ENCODE assay signal across 19 cellular contexts in the genomic region with DNA sequence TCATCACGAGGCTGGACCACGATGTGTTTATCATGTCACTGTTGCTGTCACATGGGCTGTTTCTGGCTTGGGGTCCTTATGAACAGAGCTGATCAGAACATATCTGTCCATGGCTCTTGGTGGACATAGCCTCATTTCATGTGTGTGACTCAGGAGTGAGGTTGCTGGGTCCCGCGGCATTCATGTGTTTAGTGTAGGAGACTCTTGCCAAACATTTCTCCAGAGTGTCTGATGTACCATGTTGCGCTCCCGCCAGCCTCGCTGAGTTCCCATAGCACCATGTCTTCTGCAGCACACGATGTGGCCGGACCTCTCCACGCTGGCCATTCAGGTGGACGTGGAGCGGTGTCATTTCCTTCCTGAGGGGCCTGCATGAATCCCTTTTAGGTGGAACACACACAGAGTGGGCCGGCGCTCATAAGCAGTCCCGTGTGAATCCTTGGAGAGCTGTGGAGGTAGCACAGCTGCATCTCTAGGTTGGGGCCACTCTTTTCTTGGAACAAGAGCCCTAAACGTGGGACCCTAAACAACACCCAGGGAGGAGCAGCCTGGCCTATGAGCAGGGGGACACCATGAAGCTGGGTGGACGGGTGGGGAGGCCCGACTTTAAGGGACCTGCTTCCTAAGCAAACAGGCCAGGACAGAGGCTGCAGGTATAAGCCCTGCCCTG.
DNase-seq lines count a peak whose midpoint lies in the region; ATAC-seq lines count a peak whose summit lies in the region.
"Had no signal": no experiment of that assay in that cellular context is flagged by ENCODE, and none has a peak within 500 bp of the region (broad histone marks: within the 10 kb centered on the region; RNA-seq: fewer than 3 reads in every experiment).

No MANE protein-coding gene starts in this region.

- peaks cover 5% of the 10 kb centered on the region for H3K36me3 Mint-ChIP-seq in activated naive CD4-positive, alpha-beta T cell treated with anti-CD3 and anti-CD28 coated beads for 36 hours (ENCODE audit: low read depth)
- no peaks in the 10 kb centered on the region for H3K36me3 Mint-ChIP-seq in activated T-helper 17 cell treated with anti-CD3 and anti-CD28 coated beads, Interleukin-2, amount 50 U/mL, for 72 hours (ENCODE audit: low read depth)

- intact Hi-C loops in right cardiac atrium (cut with DNase I) (no loop called here), posterior vena cava (cut with DNase I) (no loop called here)
- intact Hi-C loops in activated naive CD4-positive, alpha-beta T cell treated with anti-CD3 and anti-CD28 coated beads for 36 hours (cut with micrococcal nuclease), result no loop called here

- peaks cover 6% of the 10 kb centered on the region for H3K9me3 Mint-ChIP-seq in activated naive CD4-positive, alpha-beta T cell treated with anti-CD3 and anti-CD28 coated beads for 36 hours
- peaks cover 4% of the 10 kb centered on the region for H3K9me3 Mint-ChIP-seq in activated T-helper 17 cell treated with anti-CD3 and anti-CD28 coated beads, Interleukin-2, amount 50 U/mL, for 72 hours

- H3K4me3 ChIP-seq in BLaER1 (no peak overlapping the region), H7 (ENCODE audit: insufficient read depth, low read depth, low read length) (no peak overlapping the region), right cardiac atrium (ENCODE audit: low read length) (no peak overlapping the region)
- H3K4me3 ChIP-seq: GM23248, PC-9 had no signal

- no peaks in the 10 kb centered on the region for H3K27me3 ChIP-seq in BLaER1
- no peaks in the 10 kb centered on the region for H3K27me3 ChIP-seq in H7 (ENCODE audit: control insufficient read depth, insufficient read depth, low read length)
- no peaks in the 10 kb centered on the region for H3K27me3 ChIP-seq in right cardiac atrium (ENCODE audit: control insufficient read depth, insufficient read depth)

- H3K4me2 ChIP-seq in BLaER1, result peak overlapping the region; percentile 92
- H3K4me2 ChIP-seq: KMS-11, PC-9 had no signal

- DNase-seq in H7 (peak; percentile 36), right cardiac atrium (peak in 2 of 3 donors; percentile 5 to 43), posterior vena cava (ENCODE audit: low spot score) (peak; percentile 74)
- no peak for DNase-seq in activated naive CD4-positive, alpha-beta T cell (lab: John Stamatoyannopoulos, UW)
- DNase-seq in activated naive CD4-positive, alpha-beta T cell treated with anti-CD3 and anti-CD28 coated beads for 36 hours, result no peak
- DNase-seq: ACHN; Calu3; CD4-positive, alpha-beta memory T cell; DMS79; GM23248; NCI-H1092; NCI-H146; NCI-H2081; NCI-H510A; NCI-H774; PC-9 had no signal

- H3K4me3 Mint-ChIP-seq in activated naive CD4-positive, alpha-beta T cell treated with anti-CD3 and anti-CD28 coated beads for 36 hours, result no peak overlapping the region
- H3K4me3 Mint-ChIP-seq in activated T-helper 17 cell treated with anti-CD3 and anti-CD28 coated beads, Interleukin-2, amount 50 U/mL, for 72 hours, result no peak overlapping the region
- H3K4me3 Mint-ChIP-seq: CD4-positive, alpha-beta memory T cell had no signal

- H3K4me1 ChIP-seq in BLaER1 (peaks cover 77% of the 10 kb centered on the region), right cardiac atrium (ENCODE audit: control insufficient read depth, insufficient read depth, low read length) (no peaks in the 10 kb centered on the region)

- H3K36me3 ChIP-seq in BLaER1, result no peaks in the 10 kb centered on the region
- H3K36me3 ChIP-seq in H7 (replicated peaks; ENCODE audit: control insufficient read depth, insufficient read depth, low read length), result no peaks in the 10 kb centered on the region

- CTCF ChIA-PET in activated naive CD4-positive, alpha-beta T cell treated with anti-CD3 and anti-CD28 coated beads for 36 hours (lab: Charles Lee), result interaction anchor here (0.6 to 0.9 kb wide), 3 partner anchors 15 to 285 kb away, joined by 3 to 5 read pairs (median 3); no protein-coding TSS in a partner anchor

- H3K9me3 ChIP-seq in BLaER1, result peaks cover 35% of the 10 kb centered on the region
- no peaks in the 10 kb centered on the region for H3K9me3 ChIP-seq in right cardiac atrium (ENCODE audit: control insufficient read depth, low read length)

- H3K27ac Mint-ChIP-seq in activated naive CD4-positive, alpha-beta T cell treated with anti-CD3 and anti-CD28 coated beads for 36 hours, result no peak overlapping the region
- H3K27ac Mint-ChIP-seq in activated T-helper 17 cell treated with anti-CD3 and anti-CD28 coated beads, Interleukin-2, amount 50 U/mL, for 72 hours, result no peak overlapping the region

- peaks cover 12% of the 10 kb centered on the region; the same call in 1 of the 2 replicates for H4K20me1 ChIP-seq in BLaER1

- no peaks in the 10 kb centered on the region for H3K4me1 Mint-ChIP-seq in activated naive CD4-positive, alpha-beta T cell treated with anti-CD3 and anti-CD28 coated beads for 36 hours (ENCODE audit: low read depth)
- peaks cover 19% of the 10 kb centered on the region for H3K4me1 Mint-ChIP-seq in activated T-helper 17 cell treated with anti-CD3 and anti-CD28 coated beads, Interleukin-2, amount 50 U/mL, for 72 hours

- 83% methylated on average over 18 of the region's 18 CpGs for WGBS in right cardiac atrium

- H3K9ac ChIP-seq in BLaER1, result no peak overlapping the region; the same call in 1 of the 2 replicates
- H3K9ac ChIP-seq: GM23248, KMS-11 had no signal

- H3K27ac ChIP-seq in BLaER1, result peak overlapping the region; percentile 77
- no peak overlapping the region for H3K27ac ChIP-seq in right cardiac atrium (ENCODE audit: low read length)
- H3K27ac ChIP-seq: GM23248, KMS-11, PC-9 had no signal

- H3K27me3 Mint-ChIP-seq in activated naive CD4-positive, alpha-beta T cell treated with anti-CD3 and anti-CD28 coated beads for 36 hours (ENCODE audit: low read depth), result no peaks in the 10 kb centered on the region
- H3K27me3 Mint-ChIP-seq in activated T-helper 17 cell treated with anti-CD3 and anti-CD28 coated beads, Interleukin-2, amount 50 U/mL, for 72 hours, result no peaks in the 10 kb centered on the region
- H3K27me3 Mint-ChIP-seq: CD4-positive, alpha-beta memory T cell had no signal

- no peak for ATAC-seq in right cardiac atrium
- ATAC-seq in activated T-helper 17 cell treated with anti-CD3 and anti-CD28 coated beads, Interleukin-2, amount 50 U/mL, for 72 hours (replicated peaks), result no peak

Comparison
In these comparisons a context has a peak if more than half of its experiments do, and no peak if none do; other contexts are left out.
1. DNase-seq: peak in H7 (single experiment), right cardiac atrium (2 of 3) and posterior vena cava (single experiment); none in activated naive CD4-positive, alpha-beta T cell (0 of 4) and activated naive CD4-positive, alpha-beta T cell treated with anti-CD3 and anti-CD28 coated beads for 36 hours (single experiment).